8 cellular contexts compared by ENCODE assay signal in genomic region chr1:116571215-116571919, GRCh38. TPM values are rescaled to one million over a fixed set of nuclear protein-coding genes. Genes with fewer than 3 reads are reported as not detected.
DNase-seq lines count a peak whose midpoint lies in the region; ATAC-seq and TF ChIP-seq lines count a peak whose summit lies in the region.

No MANE protein-coding gene starts in this region.

- intact Hi-C loops in sigmoid colon (cut with DNase I): loop anchor here (2.0 to 5.0 kb wide), 5 partner anchors 95 to 486 kb away; partner anchors contain the start of gene IGSF3

- H3K36me3 ChIP-seq in sigmoid colon: no peaks in the 10 kb centered on the region

- peak overlapping the region; percentile 95 to 99 (median 96) for H3K27ac ChIP-seq in sigmoid colon

- TF ChIP-seq CTCF in GM12875 (IDR thresholded peaks at IDR 0.05; ENCODE audit: borderline replicate concordance, insufficient read depth, low read depth, low read length) (no peak), sigmoid colon (IDR thresholded peaks at IDR 0.05) (no peak), GM13977 (IDR thresholded peaks at IDR 0.05; ENCODE audit: extremely low read depth, insufficient read depth, missing control alignments) (no peak)

- no peak for ATAC-seq in GM19452 (IDR thresholded peaks at IDR 0.05; ENCODE audit: unreplicated experiment)

- WGBS in sigmoid colon, 2 donors: 9 to 17% methylated on average over 24 of the region's 24 CpGs

- H3K4me3 ChIP-seq in GM12875 (ENCODE audit: low read depth, low read length) (peak overlapping the region; percentile 70), sigmoid colon (peak overlapping the region; percentile 73 to 95 (median 79))

- TF ChIP-seq EP300 in sigmoid colon (IDR thresholded peaks at IDR 0.05): no peak

- DNase-seq in SW480 (ENCODE audit: low spot score): peak; percentile 10
- DNase-seq in glomerular visceral epithelial cell (ENCODE audit: extremely low spot score): peak; percentile 26
- DNase-seq in sigmoid colon: no peak
- no peak for DNase-seq in activated gamma-delta T cell treated with Interleukin-2 at 50 U/mL for 16 hours
- DNase-seq in GM13977 (ENCODE audit: low spot score): no peak
- DNase-seq in NCI-H2081 treated with DMSO at 0.1 percent for 48 hours (lab: John Stamatoyannopoulos, UW): no peak

- no peak for TF ChIP-seq POLR2A in sigmoid colon (IDR thresholded peaks at IDR 0.05)

- H3K9me3 ChIP-seq in sigmoid colon: no peaks in the 10 kb centered on the region

- in situ Hi-C loops in GM13977 (cut with MboI; ENCODE audit: low pct_unique_long_range_greater_than_20kb, low sequenced_read_pairs, unreplicated experiment): loop anchor here (25.0 kb wide), 1 partner anchor 491 kb away; the partner anchor contains the start of gene TTF2

- H3K4me1 ChIP-seq in sigmoid colon: peaks cover 0 to 32% (median 20%) of the 10 kb centered on the region in 4 donors

- no peaks in the 10 kb centered on the region for H3K27me3 ChIP-seq in sigmoid colon

RNA-seq across cellular contexts. Expression of gene CD58, which starts 0.5 kb away (rescaled TPM):
- total RNA-seq in sigmoid colon: 10 to 100 TPM; 17.5 to 36.6 (median 28.0) TPM
- polyA plus RNA-seq in sigmoid colon: 10 to 100 TPM in 2 of 3 donors, 1 to 10 TPM in 1; 8.4 to 19.6 (median 15.7) TPM

Comparison
In these comparisons a context has a peak if more than half of its experiments do, and no peak if none do; other contexts are left out.
1. DNase-seq: peak in SW480 (single experiment) and glomerular visceral epithelial cell (single experiment); none in sigmoid colon (single experiment), activated gamma-delta T cell treated with Interleukin-2 at 50 U/mL for 16 hours (single experiment), GM13977 (single experiment) and NCI-H2081 treated with DMSO at 0.1 percent for 48 hours (single experiment).